Comparison of ENCODE assay signal across 1 cellular context in the genomic region with DNA sequence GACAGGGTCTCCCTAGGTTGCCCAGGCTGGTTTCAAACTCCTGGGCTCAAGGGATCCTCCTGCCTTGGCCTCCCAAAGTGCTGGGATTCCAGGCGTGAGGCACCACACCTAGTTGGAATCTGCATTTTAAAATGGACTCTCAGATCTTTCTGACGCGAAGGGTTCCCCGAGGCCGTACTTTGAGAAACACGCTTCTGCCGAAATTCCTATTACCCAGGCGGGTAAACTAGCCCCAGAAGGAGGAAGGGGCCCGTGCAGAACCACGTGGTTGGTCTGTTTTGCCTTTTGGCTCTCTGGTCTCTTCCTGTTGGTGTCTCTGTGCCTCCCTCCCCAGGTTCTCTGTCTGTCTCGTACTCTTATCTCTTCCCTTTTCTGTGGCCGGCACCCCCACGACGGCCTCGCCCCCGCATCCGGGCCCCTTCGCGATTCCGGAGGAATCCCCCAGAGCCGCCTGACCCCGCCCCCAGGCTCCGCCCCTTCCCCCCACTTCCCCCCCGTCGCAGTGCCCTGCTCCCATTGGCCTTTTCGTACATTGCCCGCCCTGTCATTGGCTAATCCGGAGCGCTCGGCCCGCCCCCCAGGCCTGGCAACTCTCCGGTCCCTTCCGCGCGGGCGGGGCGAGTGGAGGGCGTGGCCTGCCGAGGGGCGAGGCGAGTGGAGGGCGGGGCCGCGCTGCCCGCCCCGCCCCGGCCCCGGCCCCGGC.
TF ChIP-seq lines count a peak whose summit lies in the region.

A gene (plus strand): TSS at position 689 of the 703 bp plus-strand sequence. CDS start 12,354 bp downstream, outside the sequence.

TF ChIP-seq in HepG2, 621 proteins besides CTCF, POLR2A, EP300 and RAD21 (continued from another document and continues in another):
- TF ChIP-seq, protein P1, sequence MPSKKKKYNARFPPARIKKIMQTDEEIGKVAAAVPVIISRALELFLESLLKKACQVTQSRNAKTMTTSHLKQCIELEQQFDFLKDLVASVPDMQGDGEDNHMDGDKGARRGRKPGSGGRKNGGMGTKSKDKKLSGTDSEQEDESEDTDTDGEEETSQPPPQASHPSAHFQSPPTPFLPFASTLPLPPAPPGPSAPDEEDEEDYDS (CRISPR knock-in tag; IDR thresholded peaks at IDR 0.05): peak; percentile 39; the same call in 1 of the 2 replicates
- peak; percentile 78 for TF ChIP-seq ETV5 (CRISPR knock-in tag; IDR thresholded peaks at IDR 0.05; ENCODE audit: borderline replicate concordance)
- TF ChIP-seq, protein P2, sequence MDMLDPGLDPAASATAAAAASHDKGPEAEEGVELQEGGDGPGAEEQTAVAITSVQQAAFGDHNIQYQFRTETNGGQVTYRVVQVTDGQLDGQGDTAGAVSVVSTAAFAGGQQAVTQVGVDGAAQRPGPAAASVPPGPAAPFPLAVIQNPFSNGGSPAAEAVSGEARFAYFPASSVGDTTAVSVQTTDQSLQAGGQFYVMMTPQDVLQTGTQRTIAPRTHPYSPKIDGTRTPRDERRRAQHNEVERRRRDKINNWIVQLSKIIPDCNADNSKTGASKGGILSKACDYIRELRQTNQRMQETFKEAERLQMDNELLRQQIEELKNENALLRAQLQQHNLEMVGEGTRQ (IDR thresholded peaks at IDR 0.05; ENCODE audit: low read depth, low read length): 0 out of 2 replicates have a peak, but pooled peaks have one; percentile 39
- TF ChIP-seq, protein P2 (CRISPR knock-in tag; IDR thresholded peaks at IDR 0.05; ENCODE audit: borderline replicate concordance): no peak
- TF ChIP-seq, protein P3, sequence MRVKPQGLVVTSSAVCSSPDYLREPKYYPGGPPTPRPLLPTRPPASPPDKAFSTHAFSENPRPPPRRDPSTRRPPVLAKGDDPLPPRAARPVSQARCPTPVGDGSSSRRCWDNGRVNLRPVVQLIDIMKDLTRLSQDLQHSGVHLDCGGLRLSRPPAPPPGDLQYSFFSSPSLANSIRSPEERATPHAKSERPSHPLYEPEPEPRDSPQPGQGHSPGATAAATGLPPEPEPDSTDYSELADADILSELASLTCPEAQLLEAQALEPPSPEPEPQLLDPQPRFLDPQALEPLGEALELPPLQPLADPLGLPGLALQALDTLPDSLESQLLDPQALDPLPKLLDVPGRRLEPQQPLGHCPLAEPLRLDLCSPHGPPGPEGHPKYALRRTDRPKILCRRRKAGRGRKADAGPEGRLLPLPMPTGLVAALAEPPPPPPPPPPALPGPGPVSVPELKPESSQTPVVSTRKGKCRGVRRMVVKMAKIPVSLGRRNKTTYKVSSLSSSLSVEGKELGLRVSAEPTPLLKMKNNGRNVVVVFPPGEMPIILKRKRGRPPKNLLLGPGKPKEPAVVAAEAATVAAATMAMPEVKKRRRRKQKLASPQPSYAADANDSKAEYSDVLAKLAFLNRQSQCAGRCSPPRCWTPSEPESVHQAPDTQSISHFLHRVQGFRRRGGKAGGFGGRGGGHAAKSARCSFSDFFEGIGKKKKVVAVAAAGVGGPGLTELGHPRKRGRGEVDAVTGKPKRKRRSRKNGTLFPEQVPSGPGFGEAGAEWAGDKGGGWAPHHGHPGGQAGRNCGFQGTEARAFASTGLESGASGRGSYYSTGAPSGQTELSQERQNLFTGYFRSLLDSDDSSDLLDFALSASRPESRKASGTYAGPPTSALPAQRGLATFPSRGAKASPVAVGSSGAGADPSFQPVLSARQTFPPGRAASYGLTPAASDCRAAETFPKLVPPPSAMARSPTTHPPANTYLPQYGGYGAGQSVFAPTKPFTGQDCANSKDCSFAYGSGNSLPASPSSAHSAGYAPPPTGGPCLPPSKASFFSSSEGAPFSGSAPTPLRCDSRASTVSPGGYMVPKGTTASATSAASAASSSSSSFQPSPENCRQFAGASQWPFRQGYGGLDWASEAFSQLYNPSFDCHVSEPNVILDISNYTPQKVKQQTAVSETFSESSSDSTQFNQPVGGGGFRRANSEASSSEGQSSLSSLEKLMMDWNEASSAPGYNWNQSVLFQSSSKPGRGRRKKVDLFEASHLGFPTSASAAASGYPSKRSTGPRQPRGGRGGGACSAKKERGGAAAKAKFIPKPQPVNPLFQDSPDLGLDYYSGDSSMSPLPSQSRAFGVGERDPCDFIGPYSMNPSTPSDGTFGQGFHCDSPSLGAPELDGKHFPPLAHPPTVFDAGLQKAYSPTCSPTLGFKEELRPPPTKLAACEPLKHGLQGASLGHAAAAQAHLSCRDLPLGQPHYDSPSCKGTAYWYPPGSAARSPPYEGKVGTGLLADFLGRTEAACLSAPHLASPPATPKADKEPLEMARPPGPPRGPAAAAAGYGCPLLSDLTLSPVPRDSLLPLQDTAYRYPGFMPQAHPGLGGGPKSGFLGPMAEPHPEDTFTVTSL (CRISPR knock-in tag; IDR thresholded peaks at IDR 0.05; ENCODE audit: borderline replicate concordance): no peak
- TF ChIP-seq HOXA9 (CRISPR knock-in tag; IDR thresholded peaks at IDR 0.05; ENCODE audit: borderline replicate concordance): no peak
- TF ChIP-seq HIVEP1 (CRISPR knock-in tag; IDR thresholded peaks at IDR 0.05): peak; percentile 89
- TF ChIP-seq YEATS4 (CRISPR knock-in tag; IDR thresholded peaks at IDR 0.05; ENCODE audit: borderline replicate concordance): 0 out of 2 replicates have a peak, but pooled peaks have one; percentile 23
- peak; percentile 46; the same call in 1 of the 2 replicates for TF ChIP-seq SMAD3 (CRISPR knock-in tag; IDR thresholded peaks at IDR 0.05)
- TF ChIP-seq, protein P4, sequence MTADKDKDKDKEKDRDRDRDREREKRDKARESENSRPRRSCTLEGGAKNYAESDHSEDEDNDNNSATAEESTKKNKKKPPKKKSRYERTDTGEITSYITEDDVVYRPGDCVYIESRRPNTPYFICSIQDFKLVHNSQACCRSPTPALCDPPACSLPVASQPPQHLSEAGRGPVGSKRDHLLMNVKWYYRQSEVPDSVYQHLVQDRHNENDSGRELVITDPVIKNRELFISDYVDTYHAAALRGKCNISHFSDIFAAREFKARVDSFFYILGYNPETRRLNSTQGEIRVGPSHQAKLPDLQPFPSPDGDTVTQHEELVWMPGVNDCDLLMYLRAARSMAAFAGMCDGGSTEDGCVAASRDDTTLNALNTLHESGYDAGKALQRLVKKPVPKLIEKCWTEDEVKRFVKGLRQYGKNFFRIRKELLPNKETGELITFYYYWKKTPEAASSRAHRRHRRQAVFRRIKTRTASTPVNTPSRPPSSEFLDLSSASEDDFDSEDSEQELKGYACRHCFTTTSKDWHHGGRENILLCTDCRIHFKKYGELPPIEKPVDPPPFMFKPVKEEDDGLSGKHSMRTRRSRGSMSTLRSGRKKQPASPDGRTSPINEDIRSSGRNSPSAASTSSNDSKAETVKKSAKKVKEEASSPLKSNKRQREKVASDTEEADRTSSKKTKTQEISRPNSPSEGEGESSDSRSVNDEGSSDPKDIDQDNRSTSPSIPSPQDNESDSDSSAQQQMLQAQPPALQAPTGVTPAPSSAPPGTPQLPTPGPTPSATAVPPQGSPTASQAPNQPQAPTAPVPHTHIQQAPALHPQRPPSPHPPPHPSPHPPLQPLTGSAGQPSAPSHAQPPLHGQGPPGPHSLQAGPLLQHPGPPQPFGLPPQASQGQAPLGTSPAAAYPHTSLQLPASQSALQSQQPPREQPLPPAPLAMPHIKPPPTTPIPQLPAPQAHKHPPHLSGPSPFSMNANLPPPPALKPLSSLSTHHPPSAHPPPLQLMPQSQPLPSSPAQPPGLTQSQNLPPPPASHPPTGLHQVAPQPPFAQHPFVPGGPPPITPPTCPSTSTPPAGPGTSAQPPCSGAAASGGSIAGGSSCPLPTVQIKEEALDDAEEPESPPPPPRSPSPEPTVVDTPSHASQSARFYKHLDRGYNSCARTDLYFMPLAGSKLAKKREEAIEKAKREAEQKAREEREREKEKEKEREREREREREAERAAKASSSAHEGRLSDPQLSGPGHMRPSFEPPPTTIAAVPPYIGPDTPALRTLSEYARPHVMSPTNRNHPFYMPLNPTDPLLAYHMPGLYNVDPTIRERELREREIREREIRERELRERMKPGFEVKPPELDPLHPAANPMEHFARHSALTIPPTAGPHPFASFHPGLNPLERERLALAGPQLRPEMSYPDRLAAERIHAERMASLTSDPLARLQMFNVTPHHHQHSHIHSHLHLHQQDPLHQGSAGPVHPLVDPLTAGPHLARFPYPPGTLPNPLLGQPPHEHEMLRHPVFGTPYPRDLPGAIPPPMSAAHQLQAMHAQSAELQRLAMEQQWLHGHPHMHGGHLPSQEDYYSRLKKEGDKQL (CRISPR knock-in tag; IDR thresholded peaks at IDR 0.05; ENCODE audit: low read depth): no peak
- TF ChIP-seq, protein P5, sequence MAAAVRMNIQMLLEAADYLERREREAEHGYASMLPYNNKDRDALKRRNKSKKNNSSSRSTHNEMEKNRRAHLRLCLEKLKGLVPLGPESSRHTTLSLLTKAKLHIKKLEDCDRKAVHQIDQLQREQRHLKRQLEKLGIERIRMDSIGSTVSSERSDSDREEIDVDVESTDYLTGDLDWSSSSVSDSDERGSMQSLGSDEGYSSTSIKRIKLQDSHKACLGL (CRISPR knock-in tag; IDR thresholded peaks at IDR 0.05): peak; percentile 40; the same call in 1 of the 2 replicates
- no peak for TF ChIP-seq TBX3 (IDR thresholded peaks at IDR 0.05; ENCODE audit: borderline replicate concordance)
- TF ChIP-seq, protein P6, sequence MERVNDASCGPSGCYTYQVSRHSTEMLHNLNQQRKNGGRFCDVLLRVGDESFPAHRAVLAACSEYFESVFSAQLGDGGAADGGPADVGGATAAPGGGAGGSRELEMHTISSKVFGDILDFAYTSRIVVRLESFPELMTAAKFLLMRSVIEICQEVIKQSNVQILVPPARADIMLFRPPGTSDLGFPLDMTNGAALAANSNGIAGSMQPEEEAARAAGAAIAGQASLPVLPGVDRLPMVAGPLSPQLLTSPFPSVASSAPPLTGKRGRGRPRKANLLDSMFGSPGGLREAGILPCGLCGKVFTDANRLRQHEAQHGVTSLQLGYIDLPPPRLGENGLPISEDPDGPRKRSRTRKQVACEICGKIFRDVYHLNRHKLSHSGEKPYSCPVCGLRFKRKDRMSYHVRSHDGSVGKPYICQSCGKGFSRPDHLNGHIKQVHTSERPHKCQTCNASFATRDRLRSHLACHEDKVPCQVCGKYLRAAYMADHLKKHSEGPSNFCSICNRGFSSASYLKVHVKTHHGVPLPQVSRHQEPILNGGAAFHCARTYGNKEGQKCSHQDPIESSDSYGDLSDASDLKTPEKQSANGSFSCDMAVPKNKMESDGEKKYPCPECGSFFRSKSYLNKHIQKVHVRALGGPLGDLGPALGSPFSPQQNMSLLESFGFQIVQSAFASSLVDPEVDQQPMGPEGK (CRISPR knock-in tag; IDR thresholded peaks at IDR 0.05): peak; percentile 93
- peak; percentile 81 for TF ChIP-seq NFYB (CRISPR knock-in tag; IDR thresholded peaks at IDR 0.05)
- TF ChIP-seq, protein P7, sequence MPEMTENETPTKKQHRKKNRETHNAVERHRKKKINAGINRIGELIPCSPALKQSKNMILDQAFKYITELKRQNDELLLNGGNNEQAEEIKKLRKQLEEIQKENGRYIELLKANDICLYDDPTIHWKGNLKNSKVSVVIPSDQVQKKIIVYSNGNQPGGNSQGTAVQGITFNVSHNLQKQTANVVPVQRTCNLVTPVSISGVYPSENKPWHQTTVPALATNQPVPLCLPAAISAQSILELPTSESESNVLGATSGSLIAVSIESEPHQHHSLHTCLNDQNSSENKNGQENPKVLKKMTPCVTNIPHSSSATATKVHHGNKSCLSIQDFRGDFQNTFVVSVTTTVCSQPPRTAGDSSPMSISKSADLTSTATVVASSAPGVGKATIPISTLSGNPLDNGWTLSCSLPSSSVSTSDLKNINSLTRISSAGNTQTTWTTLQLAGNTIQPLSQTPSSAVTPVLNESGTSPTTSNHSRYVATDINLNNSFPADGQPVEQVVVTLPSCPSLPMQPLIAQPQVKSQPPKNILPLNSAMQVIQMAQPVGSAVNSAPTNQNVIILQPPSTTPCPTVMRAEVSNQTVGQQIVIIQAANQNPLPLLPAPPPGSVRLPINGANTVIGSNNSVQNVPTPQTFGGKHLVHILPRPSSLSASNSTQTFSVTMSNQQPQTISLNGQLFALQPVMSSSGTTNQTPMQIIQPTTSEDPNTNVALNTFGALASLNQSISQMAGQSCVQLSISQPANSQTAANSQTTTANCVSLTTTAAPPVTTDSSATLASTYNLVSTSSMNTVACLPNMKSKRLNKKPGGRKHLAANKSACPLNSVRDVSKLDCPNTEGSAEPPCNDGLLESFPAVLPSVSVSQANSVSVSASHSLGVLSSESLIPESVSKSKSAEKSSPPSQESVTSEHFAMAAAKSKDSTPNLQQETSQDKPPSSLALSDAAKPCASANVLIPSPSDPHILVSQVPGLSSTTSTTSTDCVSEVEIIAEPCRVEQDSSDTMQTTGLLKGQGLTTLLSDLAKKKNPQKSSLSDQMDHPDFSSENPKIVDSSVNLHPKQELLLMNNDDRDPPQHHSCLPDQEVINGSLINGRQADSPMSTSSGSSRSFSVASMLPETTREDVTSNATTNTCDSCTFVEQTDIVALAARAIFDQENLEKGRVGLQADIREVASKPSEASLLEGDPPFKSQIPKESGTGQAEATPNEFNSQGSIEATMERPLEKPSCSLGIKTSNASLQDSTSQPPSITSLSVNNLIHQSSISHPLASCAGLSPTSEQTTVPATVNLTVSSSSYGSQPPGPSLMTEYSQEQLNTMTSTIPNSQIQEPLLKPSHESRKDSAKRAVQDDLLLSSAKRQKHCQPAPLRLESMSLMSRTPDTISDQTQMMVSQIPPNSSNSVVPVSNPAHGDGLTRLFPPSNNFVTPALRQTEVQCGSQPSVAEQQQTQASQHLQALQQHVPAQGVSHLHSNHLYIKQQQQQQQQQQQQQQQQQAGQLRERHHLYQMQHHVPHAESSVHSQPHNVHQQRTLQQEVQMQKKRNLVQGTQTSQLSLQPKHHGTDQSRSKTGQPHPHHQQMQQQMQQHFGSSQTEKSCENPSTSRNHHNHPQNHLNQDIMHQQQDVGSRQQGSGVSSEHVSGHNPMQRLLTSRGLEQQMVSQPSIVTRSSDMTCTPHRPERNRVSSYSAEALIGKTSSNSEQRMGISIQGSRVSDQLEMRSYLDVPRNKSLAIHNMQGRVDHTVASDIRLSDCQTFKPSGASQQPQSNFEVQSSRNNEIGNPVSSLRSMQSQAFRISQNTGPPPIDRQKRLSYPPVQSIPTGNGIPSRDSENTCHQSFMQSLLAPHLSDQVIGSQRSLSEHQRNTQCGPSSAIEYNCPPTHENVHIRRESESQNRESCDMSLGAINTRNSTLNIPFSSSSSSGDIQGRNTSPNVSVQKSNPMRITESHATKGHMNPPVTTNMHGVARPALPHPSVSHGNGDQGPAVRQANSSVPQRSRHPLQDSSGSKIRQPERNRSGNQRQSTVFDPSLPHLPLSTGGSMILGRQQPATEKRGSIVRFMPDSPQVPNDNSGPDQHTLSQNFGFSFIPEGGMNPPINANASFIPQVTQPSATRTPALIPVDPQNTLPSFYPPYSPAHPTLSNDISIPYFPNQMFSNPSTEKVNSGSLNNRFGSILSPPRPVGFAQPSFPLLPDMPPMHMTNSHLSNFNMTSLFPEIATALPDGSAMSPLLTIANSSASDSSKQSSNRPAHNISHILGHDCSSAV (CRISPR knock-in tag; IDR thresholded peaks at IDR 0.05; ENCODE audit: borderline replicate concordance): no peak
- no peak for TF ChIP-seq STAG1 (CRISPR knock-in tag; IDR thresholded peaks at IDR 0.05)
